Comparison of ENCODE assay signal across 9 cellular contexts in the genomic region with DNA sequence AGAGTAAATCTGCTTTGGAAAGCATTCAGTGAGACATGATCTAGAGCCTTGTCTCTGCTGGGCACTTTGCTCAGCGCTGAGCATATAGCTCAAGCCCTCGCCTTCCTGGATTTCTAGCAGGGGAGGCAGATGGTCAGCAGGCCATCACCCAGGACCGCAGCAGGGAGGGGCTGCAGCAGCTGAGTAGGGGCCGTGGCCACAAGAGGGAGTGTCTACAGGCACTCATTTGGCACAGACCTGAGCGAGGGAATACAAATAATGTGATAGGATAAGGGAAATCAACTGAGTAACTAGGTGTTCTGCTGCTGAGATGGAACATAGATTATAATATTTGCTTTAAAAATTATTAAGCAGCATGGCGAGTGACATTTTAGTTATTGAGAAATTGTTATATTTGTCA. TPM values are rescaled to one million over a fixed set of nuclear protein-coding genes. Genes with fewer than 3 reads are reported as not detected.
DNase-seq lines count a peak whose midpoint lies in the region; FAIRE-seq and TF ChIP-seq lines count a peak whose summit lies in the region.
"Had no signal": no experiment of that assay in that cellular context is flagged by ENCODE, and none has a peak within 500 bp of the region (broad histone marks: within the 10 kb centered on the region; RNA-seq: fewer than 3 reads in every experiment).

No MANE protein-coding gene starts in this region.

- no peak overlapping the region for H3K27ac ChIP-seq in kidney (ENCODE audit: low read depth in 2 of 2, low read length in 2 of 2)

- intact Hi-C loops in kidney (cut with DNase I), result no loop called here

- TF ChIP-seq CTCF in cardiac fibroblast (IDR thresholded peaks at IDR 0.05; ENCODE audit: low read depth, low read length) (peak; percentile 11), kidney (IDR thresholded peaks at IDR 0.05; ENCODE audit: borderline replicate concordance, extremely low read depth, insufficient read depth) (peak; percentile 36)

- H3K9me3 ChIP-seq in kidney (ENCODE audit: control insufficient read depth in 1 of 2, low read length in 2 of 2), result no peaks in the 10 kb centered on the region

- no peak for FAIRE-seq in kidney (lab: Jason Lieb, UNC)
- FAIRE-seq: A204.1 had no signal

- no peak overlapping the region for H3K9ac ChIP-seq in kidney (ENCODE audit: low read length in 2 of 2)

- DNase-seq in DMS 273 (lab: John Stamatoyannopoulos, UW; ENCODE audit: unreplicated experiment) (peak; percentile 56), DMS 273 treated with DMSO at 0.1 percent for 48 hours (lab: John Stamatoyannopoulos, UW) (no peak), cardiac fibroblast (ENCODE audit: low read depth in 2 of 2) (peak in 1 of 2 donors; percentile 12), kidney (no peak), superior temporal gyrus (ENCODE audit: extremely low spot score) (peak; percentile 40), NCI-H2081 treated with DMSO at 0.1 percent for 48 hours (lab: John Stamatoyannopoulos, UW) (no peak), T1000 (lab: John Stamatoyannopoulos, UW) (no peak), KG1 (lab: John Stamatoyannopoulos, UW) (no peak)

- H3K36me3 ChIP-seq in kidney (ENCODE audit: control insufficient read depth in 1 of 2, insufficient read depth in 2 of 2, low read length in 2 of 2), result peaks cover 3 to 22% of the 10 kb centered on the region in 2 donors

- no peak overlapping the region for H3K4me3 ChIP-seq in cardiac fibroblast (replicated peaks in 1 of 2; ENCODE audit: low read depth in 2 of 2, low read length in 2 of 2)
- no peak overlapping the region for H3K4me3 ChIP-seq in kidney (ENCODE audit: low read length in 2 of 2)

- no peaks in the 10 kb centered on the region for H3K4me1 ChIP-seq in kidney (ENCODE audit: control insufficient read depth in 1 of 2, insufficient read depth in 1 of 2, low read depth in 1 of 2, low read length in 2 of 2)

RNA-seq across cellular contexts. Expression of a gene that starts 30.2 kb away (rescaled TPM):
- total RNA-seq in kidney, result 42.0 TPM
- 20.6 TPM for polyA plus RNA-seq in kidney (ENCODE audit: insufficient read depth, low read depth, low replicate concordance)

RNA-seq across cellular contexts. Expression of a gene that starts 30.3 kb away (rescaled TPM):
- total RNA-seq in kidney, result 21.0 TPM
- polyA plus RNA-seq in kidney (ENCODE audit: insufficient read depth, low read depth, low replicate concordance), result 9.0 TPM

RNA-seq across cellular contexts. Expression of a gene that starts 52.1 kb away (rescaled TPM):
- total RNA-seq in kidney, result 16.0 TPM
- polyA plus RNA-seq in kidney (ENCODE audit: insufficient read depth, low read depth, low replicate concordance), result 6.3 TPM

Comparison
In these comparisons a context has a peak if more than half of its experiments do, and no peak if none do; other contexts are left out.
1. DNase-seq: peak in DMS 273 (single experiment) and superior temporal gyrus (single experiment); none in DMS 273 treated with DMSO at 0.1 percent for 48 hours (single experiment), kidney (single experiment), NCI-H2081 treated with DMSO at 0.1 percent for 48 hours (single experiment), T1000 (single experiment) and KG1 (single experiment).